1 cellular context compared by ENCODE assay signal in the genomic region with DNA sequence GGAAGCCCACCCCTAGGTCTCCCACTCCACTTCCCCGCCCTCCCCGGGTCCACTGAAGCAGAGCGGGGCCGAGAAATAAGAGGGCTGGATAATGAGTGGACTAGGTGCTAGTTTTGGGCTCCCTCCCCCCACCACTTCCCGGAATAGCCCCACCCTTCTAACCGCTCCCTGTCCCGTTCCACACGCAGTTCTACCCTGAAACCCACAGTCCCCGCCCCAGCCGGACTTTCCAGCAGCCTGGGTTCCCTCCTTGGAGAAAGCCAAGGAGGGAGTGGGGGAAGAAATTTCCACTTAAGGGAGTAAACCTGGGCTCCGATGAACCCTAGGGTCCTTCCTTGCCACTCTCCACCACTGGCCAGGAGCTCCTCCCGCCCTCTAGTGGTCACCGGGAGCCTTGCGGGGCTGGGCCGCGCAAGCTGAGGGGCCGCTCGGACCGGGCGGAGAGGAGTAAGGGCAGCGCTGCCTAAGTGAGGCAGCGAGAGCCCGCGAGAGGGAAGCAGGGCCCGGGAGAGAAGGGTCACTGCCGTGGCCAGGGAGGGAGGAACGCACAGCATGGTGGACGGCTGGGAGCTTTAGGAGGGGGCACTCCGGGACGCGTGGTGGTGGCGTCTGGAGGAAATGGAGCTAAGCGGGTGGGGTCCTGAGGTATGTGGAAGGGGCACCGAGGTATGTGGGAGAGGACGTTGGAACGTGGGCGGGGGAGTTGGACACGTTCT.
TF ChIP-seq lines count a peak whose summit lies in the region.

No MANE protein-coding gene starts in this region.

TF ChIP-seq in K562, 482 proteins besides CTCF, POLR2A, EP300 and RAD21 (continued from another document and continues in another):
- TF ChIP-seq, protein P1, sequence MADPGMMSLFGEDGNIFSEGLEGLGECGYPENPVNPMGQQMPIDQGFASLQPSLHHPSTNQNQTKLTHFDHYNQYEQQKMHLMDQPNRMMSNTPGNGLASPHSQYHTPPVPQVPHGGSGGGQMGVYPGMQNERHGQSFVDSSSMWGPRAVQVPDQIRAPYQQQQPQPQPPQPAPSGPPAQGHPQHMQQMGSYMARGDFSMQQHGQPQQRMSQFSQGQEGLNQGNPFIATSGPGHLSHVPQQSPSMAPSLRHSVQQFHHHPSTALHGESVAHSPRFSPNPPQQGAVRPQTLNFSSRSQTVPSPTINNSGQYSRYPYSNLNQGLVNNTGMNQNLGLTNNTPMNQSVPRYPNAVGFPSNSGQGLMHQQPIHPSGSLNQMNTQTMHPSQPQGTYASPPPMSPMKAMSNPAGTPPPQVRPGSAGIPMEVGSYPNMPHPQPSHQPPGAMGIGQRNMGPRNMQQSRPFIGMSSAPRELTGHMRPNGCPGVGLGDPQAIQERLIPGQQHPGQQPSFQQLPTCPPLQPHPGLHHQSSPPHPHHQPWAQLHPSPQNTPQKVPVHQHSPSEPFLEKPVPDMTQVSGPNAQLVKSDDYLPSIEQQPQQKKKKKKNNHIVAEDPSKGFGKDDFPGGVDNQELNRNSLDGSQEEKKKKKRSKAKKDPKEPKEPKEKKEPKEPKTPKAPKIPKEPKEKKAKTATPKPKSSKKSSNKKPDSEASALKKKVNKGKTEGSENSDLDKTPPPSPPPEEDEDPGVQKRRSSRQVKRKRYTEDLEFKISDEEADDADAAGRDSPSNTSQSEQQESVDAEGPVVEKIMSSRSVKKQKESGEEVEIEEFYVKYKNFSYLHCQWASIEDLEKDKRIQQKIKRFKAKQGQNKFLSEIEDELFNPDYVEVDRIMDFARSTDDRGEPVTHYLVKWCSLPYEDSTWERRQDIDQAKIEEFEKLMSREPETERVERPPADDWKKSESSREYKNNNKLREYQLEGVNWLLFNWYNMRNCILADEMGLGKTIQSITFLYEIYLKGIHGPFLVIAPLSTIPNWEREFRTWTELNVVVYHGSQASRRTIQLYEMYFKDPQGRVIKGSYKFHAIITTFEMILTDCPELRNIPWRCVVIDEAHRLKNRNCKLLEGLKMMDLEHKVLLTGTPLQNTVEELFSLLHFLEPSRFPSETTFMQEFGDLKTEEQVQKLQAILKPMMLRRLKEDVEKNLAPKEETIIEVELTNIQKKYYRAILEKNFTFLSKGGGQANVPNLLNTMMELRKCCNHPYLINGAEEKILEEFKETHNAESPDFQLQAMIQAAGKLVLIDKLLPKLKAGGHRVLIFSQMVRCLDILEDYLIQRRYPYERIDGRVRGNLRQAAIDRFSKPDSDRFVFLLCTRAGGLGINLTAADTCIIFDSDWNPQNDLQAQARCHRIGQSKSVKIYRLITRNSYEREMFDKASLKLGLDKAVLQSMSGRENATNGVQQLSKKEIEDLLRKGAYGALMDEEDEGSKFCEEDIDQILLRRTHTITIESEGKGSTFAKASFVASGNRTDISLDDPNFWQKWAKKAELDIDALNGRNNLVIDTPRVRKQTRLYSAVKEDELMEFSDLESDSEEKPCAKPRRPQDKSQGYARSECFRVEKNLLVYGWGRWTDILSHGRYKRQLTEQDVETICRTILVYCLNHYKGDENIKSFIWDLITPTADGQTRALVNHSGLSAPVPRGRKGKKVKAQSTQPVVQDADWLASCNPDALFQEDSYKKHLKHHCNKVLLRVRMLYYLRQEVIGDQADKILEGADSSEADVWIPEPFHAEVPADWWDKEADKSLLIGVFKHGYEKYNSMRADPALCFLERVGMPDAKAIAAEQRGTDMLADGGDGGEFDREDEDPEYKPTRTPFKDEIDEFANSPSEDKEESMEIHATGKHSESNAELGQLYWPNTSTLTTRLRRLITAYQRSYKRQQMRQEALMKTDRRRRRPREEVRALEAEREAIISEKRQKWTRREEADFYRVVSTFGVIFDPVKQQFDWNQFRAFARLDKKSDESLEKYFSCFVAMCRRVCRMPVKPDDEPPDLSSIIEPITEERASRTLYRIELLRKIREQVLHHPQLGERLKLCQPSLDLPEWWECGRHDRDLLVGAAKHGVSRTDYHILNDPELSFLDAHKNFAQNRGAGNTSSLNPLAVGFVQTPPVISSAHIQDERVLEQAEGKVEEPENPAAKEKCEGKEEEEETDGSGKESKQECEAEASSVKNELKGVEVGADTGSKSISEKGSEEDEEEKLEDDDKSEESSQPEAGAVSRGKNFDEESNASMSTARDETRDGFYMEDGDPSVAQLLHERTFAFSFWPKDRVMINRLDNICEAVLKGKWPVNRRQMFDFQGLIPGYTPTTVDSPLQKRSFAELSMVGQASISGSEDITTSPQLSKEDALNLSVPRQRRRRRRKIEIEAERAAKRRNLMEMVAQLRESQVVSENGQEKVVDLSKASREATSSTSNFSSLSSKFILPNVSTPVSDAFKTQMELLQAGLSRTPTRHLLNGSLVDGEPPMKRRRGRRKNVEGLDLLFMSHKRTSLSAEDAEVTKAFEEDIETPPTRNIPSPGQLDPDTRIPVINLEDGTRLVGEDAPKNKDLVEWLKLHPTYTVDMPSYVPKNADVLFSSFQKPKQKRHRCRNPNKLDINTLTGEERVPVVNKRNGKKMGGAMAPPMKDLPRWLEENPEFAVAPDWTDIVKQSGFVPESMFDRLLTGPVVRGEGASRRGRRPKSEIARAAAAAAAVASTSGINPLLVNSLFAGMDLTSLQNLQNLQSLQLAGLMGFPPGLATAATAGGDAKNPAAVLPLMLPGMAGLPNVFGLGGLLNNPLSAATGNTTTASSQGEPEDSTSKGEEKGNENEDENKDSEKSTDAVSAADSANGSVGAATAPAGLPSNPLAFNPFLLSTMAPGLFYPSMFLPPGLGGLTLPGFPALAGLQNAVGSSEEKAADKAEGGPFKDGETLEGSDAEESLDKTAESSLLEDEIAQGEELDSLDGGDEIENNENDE (IDR thresholded peaks at IDR 0.05; ENCODE audit: low read depth, low read length), result no peak
- no peak for TF ChIP-seq PYGO2 (tag; IDR thresholded peaks at IDR 0.05)
- TF ChIP-seq ZNF224 (CRISPR knock-in tag; IDR thresholded peaks at IDR 0.05), result no peak
- TF ChIP-seq, protein P2, sequence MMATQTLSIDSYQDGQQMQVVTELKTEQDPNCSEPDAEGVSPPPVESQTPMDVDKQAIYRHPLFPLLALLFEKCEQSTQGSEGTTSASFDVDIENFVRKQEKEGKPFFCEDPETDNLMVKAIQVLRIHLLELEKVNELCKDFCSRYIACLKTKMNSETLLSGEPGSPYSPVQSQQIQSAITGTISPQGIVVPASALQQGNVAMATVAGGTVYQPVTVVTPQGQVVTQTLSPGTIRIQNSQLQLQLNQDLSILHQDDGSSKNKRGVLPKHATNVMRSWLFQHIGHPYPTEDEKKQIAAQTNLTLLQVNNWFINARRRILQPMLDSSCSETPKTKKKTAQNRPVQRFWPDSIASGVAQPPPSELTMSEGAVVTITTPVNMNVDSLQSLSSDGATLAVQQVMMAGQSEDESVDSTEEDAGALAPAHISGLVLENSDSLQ (IDR thresholded peaks at IDR 0.05), result no peak
- peak; percentile 75 for TF ChIP-seq STAT5A (IDR thresholded peaks at IDR 0.05; ENCODE audit: borderline replicate concordance, low read length)
- no peak for TF ChIP-seq FIP1L1 (IDR thresholded peaks at IDR 0.05; ENCODE audit: low read depth, low read length, poor library complexity, severe bottlenecking)
- TF ChIP-seq DLX4 (CRISPR knock-in tag; IDR thresholded peaks at IDR 0.05), result no peak
- no peak; the same call in 1 of the 2 replicates for TF ChIP-seq ZNF583 (CRISPR knock-in tag; IDR thresholded peaks at IDR 0.05)
- TF ChIP-seq ZNF609 (CRISPR knock-in tag; IDR thresholded peaks at IDR 0.05; ENCODE audit: borderline replicate concordance), result no peak
- no peak for TF ChIP-seq ZNF347 (CRISPR knock-in tag; IDR thresholded peaks at IDR 0.05; ENCODE audit: low read depth)
- TF ChIP-seq NFIC (IDR thresholded peaks at IDR 0.05), result peak; percentile 29; the same call in 1 of the 2 replicates
- TF ChIP-seq ZNF253 (CRISPR knock-in tag; conservative IDR thresholded peaks at IDR 0.05), result no peak
- TF ChIP-seq, protein P3, sequence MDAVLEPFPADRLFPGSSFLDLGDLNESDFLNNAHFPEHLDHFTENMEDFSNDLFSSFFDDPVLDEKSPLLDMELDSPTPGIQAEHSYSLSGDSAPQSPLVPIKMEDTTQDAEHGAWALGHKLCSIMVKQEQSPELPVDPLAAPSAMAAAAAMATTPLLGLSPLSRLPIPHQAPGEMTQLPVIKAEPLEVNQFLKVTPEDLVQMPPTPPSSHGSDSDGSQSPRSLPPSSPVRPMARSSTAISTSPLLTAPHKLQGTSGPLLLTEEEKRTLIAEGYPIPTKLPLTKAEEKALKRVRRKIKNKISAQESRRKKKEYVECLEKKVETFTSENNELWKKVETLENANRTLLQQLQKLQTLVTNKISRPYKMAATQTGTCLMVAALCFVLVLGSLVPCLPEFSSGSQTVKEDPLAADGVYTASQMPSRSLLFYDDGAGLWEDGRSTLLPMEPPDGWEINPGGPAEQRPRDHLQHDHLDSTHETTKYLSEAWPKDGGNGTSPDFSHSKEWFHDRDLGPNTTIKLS (IDR thresholded peaks at IDR 0.05; ENCODE audit: borderline replicate concordance, low read depth), result no peak
- peak in 1 of 2 experiments; percentile 62; a peak in 1 of 4 replicates for TF ChIP-seq HDAC1 (IDR thresholded peaks at IDR 0.05)
- TF ChIP-seq ZNF586 (CRISPR knock-in tag; conservative IDR thresholded peaks at IDR 0.05), result no peak
- TF ChIP-seq, protein P4, sequence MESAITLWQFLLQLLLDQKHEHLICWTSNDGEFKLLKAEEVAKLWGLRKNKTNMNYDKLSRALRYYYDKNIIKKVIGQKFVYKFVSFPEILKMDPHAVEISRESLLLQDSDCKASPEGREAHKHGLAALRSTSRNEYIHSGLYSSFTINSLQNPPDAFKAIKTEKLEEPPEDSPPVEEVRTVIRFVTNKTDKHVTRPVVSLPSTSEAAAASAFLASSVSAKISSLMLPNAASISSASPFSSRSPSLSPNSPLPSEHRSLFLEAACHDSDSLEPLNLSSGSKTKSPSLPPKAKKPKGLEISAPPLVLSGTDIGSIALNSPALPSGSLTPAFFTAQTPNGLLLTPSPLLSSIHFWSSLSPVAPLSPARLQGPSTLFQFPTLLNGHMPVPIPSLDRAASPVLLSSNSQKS (CRISPR knock-in tag; IDR thresholded peaks at IDR 0.05), result no peak
- TF ChIP-seq, protein P5, sequence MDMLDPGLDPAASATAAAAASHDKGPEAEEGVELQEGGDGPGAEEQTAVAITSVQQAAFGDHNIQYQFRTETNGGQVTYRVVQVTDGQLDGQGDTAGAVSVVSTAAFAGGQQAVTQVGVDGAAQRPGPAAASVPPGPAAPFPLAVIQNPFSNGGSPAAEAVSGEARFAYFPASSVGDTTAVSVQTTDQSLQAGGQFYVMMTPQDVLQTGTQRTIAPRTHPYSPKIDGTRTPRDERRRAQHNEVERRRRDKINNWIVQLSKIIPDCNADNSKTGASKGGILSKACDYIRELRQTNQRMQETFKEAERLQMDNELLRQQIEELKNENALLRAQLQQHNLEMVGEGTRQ (CRISPR knock-in tag; IDR thresholded peaks at IDR 0.05), result no peak
- TF ChIP-seq ATF1 (CRISPR knock-in tag; IDR thresholded peaks at IDR 0.05), result no peak
- peak; percentile 56 for TF ChIP-seq ATF1 (tag; IDR thresholded peaks at IDR 0.05)
- TF ChIP-seq MCM5 (IDR thresholded peaks at IDR 0.05; ENCODE audit: low read depth), result no peak
- no peak for TF ChIP-seq KLF6 (CRISPR knock-in tag; IDR thresholded peaks at IDR 0.05; ENCODE audit: borderline replicate concordance)
- no peak for TF ChIP-seq NR3C1 (CRISPR knock-in tag; IDR thresholded peaks at IDR 0.05)
- no peak for TF ChIP-seq YBX1 (IDR thresholded peaks at IDR 0.05)
- TF ChIP-seq, protein P6, sequence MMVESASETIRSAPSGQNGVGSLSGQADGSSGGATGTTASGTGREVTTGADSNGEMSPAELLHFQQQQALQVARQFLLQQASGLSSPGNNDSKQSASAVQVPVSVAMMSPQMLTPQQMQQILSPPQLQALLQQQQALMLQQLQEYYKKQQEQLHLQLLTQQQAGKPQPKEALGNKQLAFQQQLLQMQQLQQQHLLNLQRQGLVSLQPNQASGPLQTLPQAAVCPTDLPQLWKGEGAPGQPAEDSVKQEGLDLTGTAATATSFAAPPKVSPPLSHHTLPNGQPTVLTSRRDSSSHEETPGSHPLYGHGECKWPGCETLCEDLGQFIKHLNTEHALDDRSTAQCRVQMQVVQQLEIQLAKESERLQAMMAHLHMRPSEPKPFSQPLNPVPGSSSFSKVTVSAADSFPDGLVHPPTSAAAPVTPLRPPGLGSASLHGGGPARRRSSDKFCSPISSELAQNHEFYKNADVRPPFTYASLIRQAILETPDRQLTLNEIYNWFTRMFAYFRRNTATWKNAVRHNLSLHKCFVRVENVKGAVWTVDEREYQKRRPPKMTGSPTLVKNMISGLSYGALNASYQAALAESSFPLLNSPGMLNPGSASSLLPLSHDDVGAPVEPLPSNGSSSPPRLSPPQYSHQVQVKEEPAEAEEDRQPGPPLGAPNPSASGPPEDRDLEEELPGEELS (CRISPR knock-in tag; IDR thresholded peaks at IDR 0.05; ENCODE audit: borderline replicate concordance), result no peak
- no peak for TF ChIP-seq SP2 (IDR thresholded peaks at IDR 0.05; ENCODE audit: extremely low read depth, low read depth, low read length, poor library complexity, severe bottlenecking)
- no peak for TF ChIP-seq ETV6 (IDR thresholded peaks at IDR 0.05; ENCODE audit: borderline replicate concordance in 1 of 2, low read depth in 2 of 2, low read length in 1 of 2)
- no peak for TF ChIP-seq ETV6 (CRISPR knock-in tag; IDR thresholded peaks at IDR 0.05; ENCODE audit: borderline replicate concordance)
